1 cellular context compared by ENCODE assay signal in the genomic region with DNA sequence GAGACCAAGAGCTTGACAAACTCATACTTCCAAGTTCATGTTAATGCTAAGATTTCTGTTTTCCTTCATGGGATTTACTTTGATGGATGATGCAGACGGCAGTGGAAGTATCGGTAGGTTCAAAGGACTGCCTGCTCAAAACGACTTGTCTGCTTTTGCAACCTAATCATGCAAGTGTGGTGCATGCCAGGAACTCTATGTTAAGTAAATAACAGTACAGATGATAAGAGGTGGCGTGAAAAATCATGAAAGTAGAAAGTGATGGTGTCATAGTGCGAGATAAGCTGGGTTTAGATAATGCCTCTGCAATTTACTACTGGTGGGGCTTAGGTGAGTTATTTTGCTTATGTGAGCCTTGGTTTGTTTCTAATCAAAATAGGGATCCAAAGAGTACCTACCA.
TF ChIP-seq lines count a peak whose summit lies in the region.

No MANE protein-coding gene starts in this region.

TF ChIP-seq in HepG2, 621 proteins besides CTCF, POLR2A, EP300 and RAD21 (continued from another document and continues in another):
- TF ChIP-seq ZNF446 (CRISPR knock-in tag; IDR thresholded peaks at IDR 0.05) (no peak), IRF2 (CRISPR knock-in tag; IDR thresholded peaks at IDR 0.05) (peak; percentile 55; the same call in 1 of the 2 replicates), ZSCAN20 (CRISPR knock-in tag; IDR thresholded peaks at IDR 0.05; ENCODE audit: borderline replicate concordance) (no peak), MAFF (IDR thresholded peaks at IDR 0.05; ENCODE audit: low read depth, low read length) (peak; percentile 29), ZNF101 (CRISPR knock-in tag; IDR thresholded peaks at IDR 0.05; ENCODE audit: borderline replicate concordance, low read depth) (no peak), ONECUT2 (CRISPR knock-in tag; IDR thresholded peaks at IDR 0.05) (no peak), MTF2 (CRISPR knock-in tag; IDR thresholded peaks at IDR 0.05; ENCODE audit: borderline replicate concordance) (no peak), ZNF790 (CRISPR knock-in tag; IDR thresholded peaks at IDR 0.05; ENCODE audit: borderline replicate concordance) (no peak), TRIM24 (CRISPR knock-in tag; IDR thresholded peaks at IDR 0.05) (peak; percentile 22; the same call in 1 of the 2 replicates), ISX (CRISPR knock-in tag; conservative IDR thresholded peaks at IDR 0.05) (no peak), ARHGAP35 (CRISPR knock-in tag; IDR thresholded peaks at IDR 0.05; ENCODE audit: borderline replicate concordance) (no peak), ZBTB7B (CRISPR knock-in tag; IDR thresholded peaks at IDR 0.05) (no peak), BORCS8-MEF2B (CRISPR knock-in tag; IDR thresholded peaks at IDR 0.05) (no peak), ZNF788 (CRISPR knock-in tag; IDR thresholded peaks at IDR 0.05; ENCODE audit: borderline replicate concordance) (0 out of 2 replicates have a peak, but pooled peaks have one; percentile 42), ZNF501 (CRISPR knock-in tag; IDR thresholded peaks at IDR 0.05) (no peak), ZNF672 (CRISPR knock-in tag; IDR thresholded peaks at IDR 0.05) (no peak), STAT5B (CRISPR knock-in tag; IDR thresholded peaks at IDR 0.05) (no peak), KAT2B (IDR thresholded peaks at IDR 0.05; ENCODE audit: borderline replicate concordance, low read depth, low read length) (no peak), ZNF121 (CRISPR knock-in tag; IDR thresholded peaks at IDR 0.05) (no peak)
- TF ChIP-seq, protein P1, sequence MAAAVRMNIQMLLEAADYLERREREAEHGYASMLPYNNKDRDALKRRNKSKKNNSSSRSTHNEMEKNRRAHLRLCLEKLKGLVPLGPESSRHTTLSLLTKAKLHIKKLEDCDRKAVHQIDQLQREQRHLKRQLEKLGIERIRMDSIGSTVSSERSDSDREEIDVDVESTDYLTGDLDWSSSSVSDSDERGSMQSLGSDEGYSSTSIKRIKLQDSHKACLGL (CRISPR knock-in tag; IDR thresholded peaks at IDR 0.05): no peak
- TF ChIP-seq, protein P2, sequence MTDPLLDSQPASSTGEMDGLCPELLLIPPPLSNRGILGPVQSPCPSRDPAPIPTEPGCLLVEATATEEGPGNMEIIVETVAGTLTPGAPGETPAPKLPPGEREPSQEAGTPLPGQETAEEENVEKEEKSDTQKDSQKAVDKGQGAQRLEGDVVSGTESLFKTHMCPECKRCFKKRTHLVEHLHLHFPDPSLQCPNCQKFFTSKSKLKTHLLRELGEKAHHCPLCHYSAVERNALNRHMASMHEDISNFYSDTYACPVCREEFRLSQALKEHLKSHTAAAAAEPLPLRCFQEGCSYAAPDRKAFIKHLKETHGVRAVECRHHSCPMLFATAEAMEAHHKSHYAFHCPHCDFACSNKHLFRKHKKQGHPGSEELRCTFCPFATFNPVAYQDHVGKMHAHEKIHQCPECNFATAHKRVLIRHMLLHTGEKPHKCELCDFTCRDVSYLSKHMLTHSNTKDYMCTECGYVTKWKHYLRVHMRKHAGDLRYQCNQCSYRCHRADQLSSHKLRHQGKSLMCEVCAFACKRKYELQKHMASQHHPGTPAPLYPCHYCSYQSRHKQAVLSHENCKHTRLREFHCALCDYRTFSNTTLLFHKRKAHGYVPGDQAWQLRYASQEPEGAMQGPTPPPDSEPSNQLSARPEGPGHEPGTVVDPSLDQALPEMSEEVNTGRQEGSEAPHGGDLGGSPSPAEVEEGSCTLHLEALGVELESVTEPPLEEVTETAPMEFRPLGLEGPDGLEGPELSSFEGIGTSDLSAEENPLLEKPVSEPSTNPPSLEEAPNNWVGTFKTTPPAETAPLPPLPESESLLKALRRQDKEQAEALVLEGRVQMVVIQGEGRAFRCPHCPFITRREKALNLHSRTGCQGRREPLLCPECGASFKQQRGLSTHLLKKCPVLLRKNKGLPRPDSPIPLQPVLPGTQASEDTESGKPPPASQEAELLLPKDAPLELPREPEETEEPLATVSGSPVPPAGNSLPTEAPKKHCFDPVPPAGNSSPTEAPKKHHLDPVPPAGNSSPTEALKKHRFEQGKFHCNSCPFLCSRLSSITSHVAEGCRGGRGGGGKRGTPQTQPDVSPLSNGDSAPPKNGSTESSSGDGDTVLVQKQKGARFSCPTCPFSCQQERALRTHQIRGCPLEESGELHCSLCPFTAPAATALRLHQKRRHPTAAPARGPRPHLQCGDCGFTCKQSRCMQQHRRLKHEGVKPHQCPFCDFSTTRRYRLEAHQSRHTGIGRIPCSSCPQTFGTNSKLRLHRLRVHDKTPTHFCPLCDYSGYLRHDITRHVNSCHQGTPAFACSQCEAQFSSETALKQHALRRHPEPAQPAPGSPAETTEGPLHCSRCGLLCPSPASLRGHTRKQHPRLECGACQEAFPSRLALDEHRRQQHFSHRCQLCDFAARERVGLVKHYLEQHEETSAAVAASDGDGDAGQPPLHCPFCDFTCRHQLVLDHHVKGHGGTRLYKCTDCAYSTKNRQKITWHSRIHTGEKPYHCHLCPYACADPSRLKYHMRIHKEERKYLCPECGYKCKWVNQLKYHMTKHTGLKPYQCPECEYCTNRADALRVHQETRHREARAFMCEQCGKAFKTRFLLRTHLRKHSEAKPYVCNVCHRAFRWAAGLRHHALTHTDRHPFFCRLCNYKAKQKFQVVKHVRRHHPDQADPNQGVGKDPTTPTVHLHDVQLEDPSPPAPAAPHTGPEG (CRISPR knock-in tag; IDR thresholded peaks at IDR 0.05): no peak
- TF ChIP-seq, protein P3, sequence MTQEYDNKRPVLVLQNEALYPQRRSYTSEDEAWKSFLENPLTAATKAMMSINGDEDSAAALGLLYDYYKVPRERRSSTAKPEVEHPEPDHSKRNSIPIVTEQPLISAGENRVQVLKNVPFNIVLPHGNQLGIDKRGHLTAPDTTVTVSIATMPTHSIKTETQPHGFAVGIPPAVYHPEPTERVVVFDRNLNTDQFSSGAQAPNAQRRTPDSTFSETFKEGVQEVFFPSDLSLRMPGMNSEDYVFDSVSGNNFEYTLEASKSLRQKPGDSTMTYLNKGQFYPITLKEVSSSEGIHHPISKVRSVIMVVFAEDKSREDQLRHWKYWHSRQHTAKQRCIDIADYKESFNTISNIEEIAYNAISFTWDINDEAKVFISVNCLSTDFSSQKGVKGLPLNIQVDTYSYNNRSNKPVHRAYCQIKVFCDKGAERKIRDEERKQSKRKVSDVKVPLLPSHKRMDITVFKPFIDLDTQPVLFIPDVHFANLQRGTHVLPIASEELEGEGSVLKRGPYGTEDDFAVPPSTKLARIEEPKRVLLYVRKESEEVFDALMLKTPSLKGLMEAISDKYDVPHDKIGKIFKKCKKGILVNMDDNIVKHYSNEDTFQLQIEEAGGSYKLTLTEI (CRISPR knock-in tag; conservative IDR thresholded peaks at IDR 0.05): no peak
- TF ChIP-seq, protein P4, sequence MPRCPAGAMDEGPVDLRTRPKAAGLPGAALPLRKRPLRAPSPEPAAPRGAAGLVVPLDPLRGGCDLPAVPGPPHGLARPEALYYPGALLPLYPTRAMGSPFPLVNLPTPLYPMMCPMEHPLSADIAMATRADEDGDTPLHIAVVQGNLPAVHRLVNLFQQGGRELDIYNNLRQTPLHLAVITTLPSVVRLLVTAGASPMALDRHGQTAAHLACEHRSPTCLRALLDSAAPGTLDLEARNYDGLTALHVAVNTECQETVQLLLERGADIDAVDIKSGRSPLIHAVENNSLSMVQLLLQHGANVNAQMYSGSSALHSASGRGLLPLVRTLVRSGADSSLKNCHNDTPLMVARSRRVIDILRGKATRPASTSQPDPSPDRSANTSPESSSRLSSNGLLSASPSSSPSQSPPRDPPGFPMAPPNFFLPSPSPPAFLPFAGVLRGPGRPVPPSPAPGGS (CRISPR knock-in tag; IDR thresholded peaks at IDR 0.05): no peak
- TF ChIP-seq, protein P5, sequence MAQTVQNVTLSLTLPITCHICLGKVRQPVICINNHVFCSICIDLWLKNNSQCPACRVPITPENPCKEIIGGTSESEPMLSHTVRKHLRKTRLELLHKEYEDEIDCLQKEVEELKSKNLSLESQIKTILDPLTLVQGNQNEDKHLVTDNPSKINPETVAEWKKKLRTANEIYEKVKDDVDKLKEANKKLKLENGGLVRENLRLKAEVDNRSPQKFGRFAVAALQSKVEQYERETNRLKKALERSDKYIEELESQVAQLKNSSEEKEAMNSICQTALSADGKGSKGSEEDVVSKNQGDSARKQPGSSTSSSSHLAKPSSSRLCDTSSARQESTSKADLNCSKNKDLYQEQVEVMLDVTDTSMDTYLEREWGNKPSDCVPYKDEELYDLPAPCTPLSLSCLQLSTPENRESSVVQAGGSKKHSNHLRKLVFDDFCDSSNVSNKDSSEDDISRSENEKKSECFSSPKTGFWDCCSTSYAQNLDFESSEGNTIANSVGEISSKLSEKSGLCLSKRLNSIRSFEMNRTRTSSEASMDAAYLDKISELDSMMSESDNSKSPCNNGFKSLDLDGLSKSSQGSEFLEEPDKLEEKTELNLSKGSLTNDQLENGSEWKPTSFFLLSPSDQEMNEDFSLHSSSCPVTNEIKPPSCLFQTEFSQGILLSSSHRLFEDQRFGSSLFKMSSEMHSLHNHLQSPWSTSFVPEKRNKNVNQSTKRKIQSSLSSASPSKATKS (CRISPR knock-in tag; IDR thresholded peaks at IDR 0.05): no peak
- TF ChIP-seq, protein P6, sequence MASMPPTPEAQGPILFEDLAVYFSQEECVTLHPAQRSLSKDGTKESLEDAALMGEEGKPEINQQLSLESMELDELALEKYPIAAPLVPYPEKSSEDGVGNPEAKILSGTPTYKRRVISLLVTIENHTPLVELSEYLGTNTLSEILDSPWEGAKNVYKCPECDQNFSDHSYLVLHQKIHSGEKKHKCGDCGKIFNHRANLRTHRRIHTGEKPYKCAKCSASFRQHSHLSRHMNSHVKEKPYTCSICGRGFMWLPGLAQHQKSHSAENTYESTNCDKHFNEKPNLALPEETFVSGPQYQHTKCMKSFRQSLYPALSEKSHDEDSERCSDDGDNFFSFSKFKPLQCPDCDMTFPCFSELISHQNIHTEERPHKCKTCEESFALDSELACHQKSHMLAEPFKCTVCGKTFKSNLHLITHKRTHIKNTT (CRISPR knock-in tag; IDR thresholded peaks at IDR 0.05): no peak
- TF ChIP-seq, protein P7, sequence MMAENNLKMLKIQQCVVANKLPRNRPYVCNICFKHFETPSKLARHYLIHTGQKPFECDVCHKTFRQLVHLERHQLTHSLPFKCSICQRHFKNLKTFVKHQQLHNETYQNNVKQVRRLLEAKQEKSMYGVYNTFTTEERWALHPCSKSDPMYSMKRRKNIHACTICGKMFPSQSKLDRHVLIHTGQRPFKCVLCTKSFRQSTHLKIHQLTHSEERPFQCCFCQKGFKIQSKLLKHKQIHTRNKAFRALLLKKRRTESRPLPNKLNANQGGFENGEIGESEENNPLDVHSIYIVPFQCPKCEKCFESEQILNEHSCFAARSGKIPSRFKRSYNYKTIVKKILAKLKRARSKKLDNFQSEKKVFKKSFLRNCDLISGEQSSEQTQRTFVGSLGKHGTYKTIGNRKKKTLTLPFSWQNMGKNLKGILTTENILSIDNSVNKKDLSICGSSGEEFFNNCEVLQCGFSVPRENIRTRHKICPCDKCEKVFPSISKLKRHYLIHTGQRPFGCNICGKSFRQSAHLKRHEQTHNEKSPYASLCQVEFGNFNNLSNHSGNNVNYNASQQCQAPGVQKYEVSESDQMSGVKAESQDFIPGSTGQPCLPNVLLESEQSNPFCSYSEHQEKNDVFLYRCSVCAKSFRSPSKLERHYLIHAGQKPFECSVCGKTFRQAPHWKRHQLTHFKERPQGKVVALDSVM (CRISPR knock-in tag; IDR thresholded peaks at IDR 0.05): no peak
- TF ChIP-seq, protein P8, sequence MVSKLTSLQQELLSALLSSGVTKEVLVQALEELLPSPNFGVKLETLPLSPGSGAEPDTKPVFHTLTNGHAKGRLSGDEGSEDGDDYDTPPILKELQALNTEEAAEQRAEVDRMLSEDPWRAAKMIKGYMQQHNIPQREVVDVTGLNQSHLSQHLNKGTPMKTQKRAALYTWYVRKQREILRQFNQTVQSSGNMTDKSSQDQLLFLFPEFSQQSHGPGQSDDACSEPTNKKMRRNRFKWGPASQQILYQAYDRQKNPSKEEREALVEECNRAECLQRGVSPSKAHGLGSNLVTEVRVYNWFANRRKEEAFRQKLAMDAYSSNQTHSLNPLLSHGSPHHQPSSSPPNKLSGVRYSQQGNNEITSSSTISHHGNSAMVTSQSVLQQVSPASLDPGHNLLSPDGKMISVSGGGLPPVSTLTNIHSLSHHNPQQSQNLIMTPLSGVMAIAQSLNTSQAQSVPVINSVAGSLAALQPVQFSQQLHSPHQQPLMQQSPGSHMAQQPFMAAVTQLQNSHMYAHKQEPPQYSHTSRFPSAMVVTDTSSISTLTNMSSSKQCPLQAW (CRISPR knock-in tag; IDR thresholded peaks at IDR 0.05): no peak
- TF ChIP-seq, protein P9, sequence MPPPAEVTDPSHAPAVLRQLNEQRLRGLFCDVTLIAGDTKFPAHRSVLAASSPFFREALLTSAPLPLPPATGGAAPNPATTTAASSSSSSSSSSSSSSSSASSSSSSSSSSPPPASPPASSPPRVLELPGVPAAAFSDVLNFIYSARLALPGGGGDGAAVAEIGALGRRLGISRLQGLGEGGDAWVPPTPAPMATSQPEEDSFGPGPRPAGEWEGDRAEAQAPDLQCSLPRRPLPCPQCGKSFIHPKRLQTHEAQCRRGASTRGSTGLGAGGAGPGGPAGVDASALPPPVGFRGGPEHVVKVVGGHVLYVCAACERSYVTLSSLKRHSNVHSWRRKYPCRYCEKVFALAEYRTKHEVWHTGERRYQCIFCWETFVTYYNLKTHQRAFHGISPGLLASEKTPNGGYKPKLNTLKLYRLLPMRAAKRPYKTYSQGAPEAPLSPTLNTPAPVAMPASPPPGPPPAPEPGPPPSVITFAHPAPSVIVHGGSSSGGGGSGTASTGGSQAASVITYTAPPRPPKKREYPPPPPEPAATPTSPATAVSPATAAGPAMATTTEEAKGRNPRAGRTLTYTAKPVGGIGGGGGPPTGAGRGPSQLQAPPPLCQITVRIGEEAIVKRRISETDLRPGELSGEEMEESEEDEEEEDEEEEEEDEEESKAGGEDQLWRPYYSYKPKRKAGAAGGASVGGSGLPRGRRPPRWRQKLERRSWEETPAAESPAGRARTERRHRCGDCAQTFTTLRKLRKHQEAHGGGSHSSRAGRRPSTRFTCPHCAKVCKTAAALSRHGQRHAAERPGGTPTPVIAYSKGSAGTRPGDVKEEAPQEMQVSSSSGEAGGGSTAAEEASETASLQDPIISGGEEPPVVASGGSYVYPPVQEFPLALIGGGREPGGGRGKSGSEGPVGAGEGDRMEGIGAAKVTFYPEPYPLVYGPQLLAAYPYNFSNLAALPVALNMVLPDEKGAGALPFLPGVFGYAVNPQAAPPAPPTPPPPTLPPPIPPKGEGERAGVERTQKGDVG (CRISPR knock-in tag; IDR thresholded peaks at IDR 0.05; ENCODE audit: borderline replicate concordance): no peak
